ENCODE assay signal across 8 cellular contexts in the genomic region with DNA sequence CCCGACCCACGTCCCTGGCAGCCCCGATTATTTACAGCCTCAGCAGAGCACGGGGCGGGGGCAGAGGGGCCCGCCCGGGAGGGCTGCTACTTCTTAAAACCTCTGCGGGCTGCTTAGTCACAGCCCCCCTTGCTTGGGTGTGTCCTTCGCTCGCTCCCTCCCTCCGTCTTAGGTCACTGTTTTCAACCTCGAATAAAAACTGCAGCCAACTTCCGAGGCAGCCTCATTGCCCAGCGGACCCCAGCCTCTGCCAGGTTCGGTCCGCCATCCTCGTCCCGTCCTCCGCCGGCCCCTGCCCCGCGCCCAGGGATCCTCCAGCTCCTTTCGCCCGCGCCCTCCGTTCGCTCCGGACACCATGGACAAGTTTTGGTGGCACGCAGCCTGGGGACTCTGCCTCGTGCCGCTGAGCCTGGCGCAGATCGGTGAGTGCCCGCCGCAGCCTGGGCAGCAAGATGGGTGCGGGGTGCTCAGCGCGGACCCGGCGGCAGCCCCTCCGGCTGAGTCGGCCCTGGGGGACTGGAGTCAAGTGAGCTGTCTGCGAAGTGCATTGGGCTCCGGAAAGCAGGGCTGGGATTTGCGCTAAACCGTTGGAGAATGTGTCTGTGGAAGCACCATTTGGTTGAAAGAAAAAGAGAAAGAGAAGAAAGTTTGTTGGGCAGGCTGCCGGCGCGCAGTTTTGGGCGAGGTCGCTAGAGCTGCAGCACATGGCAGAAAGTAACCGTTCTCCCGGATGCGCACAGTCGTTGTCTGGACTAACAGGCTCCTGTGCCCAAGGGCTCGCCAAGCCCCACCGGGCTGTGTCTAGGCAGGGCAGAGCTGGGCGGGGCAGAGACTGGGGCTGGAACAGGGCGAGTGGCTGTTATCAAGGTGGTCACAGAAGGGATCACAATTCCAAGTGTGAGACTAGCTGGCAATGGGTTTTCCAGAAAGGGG. TPM values are rescaled to one million over a fixed set of nuclear protein-coding genes. Genes with fewer than 3 reads are reported as not detected.
DNase-seq lines count a peak whose midpoint lies in the region; ATAC-seq and TF ChIP-seq lines count a peak whose summit lies in the region.

A gene (plus strand): TSS at position 223 of the 933 bp plus-strand sequence. CDS start 133 bp downstream, at position 356.

- ATAC-seq in GM18907 (IDR thresholded peaks at IDR 0.05; ENCODE audit: unreplicated experiment) (peak; percentile 53), HG03565 (IDR thresholded peaks at IDR 0.05; ENCODE audit: unreplicated experiment) (peak; percentile 32), gastrocnemius medialis (peak; percentile 59)

- TF ChIP-seq CTCF in AG04450 (IDR thresholded peaks at IDR 0.05; ENCODE audit: low read depth, low read length) (no peak), hepatocyte (IDR thresholded peaks at IDR 0.05; ENCODE audit: poor library complexity) (no peak), gastrocnemius medialis (IDR thresholded peaks at IDR 0.05 in 4 of 5, conservative IDR thresholded peaks at IDR 0.05 in 1 of 5) (no peak)

- POLR2A ChIA-PET in AG04450 (lab: Yijun Ruan, JAX): interaction anchor here (0.7 to 2.6 kb wide), 17 partner anchors 10 to 212 kb away, joined by 3 to 15 read pairs (median 4); no protein-coding TSS in a partner anchor

- CTCF ChIA-PET in AG04450 (lab: Charles Lee): interaction anchor here (0.9 to 1.6 kb wide), 4 partner anchors 141 to 253 kb away, joined by 3 to 5 read pairs (median 4); no protein-coding TSS in a partner anchor

- no peaks in the 10 kb centered on the region for H3K36me3 ChIP-seq in hepatocyte (replicated peaks; ENCODE audit: insufficient read depth, low read depth)
- H3K36me3 ChIP-seq in gastrocnemius medialis: no peaks in the 10 kb centered on the region

- peak within 1 kb of the TSS; percentile 69 for H3K27ac ChIP-seq in AG04450 (ENCODE audit: low read depth, low read length)
- H3K27ac ChIP-seq in angular gyrus (ENCODE audit: low read depth, low read length): peak within 1 kb of the TSS; percentile 29
- peak within 1 kb of the TSS; percentile 45 for H3K27ac ChIP-seq in hepatocyte
- peak within 1 kb of the TSS; percentile 74 to 82 (median 78) for H3K27ac ChIP-seq in gastrocnemius medialis

- H3K4me3 Mint-ChIP-seq in T-helper 2 cell treated with Interferon-gamma antibody and Interleukin-4, amounts not matched to agents 5 μg/mL and 100 μg/mL, for 36 hours: peak within 1 kb of the TSS; percentile 91

- peak within 1 kb of the TSS; percentile 94 for H3K27ac Mint-ChIP-seq in T-helper 2 cell treated with Interferon-gamma antibody and Interleukin-4, amounts not matched to agents 5 μg/mL and 100 μg/mL, for 36 hours

- H4K20me1 ChIP-seq in hepatocyte (ENCODE audit: insufficient read depth, poor library complexity, severe bottlenecking): no peaks in the 10 kb centered on the region

- H2AFZ ChIP-seq in hepatocyte: peak within 1 kb of the TSS; percentile 80

- H3K9me3 Mint-ChIP-seq in T-helper 2 cell treated with Interferon-gamma antibody and Interleukin-4, amounts not matched to agents 5 μg/mL and 100 μg/mL, for 36 hours: no peaks in the 10 kb centered on the region

- intact Hi-C loops in gastrocnemius medialis (cut with DNase I; ENCODE audit: low total_unique reads): no loop called here

- no peaks in the 10 kb centered on the region for H3K79me2 ChIP-seq in hepatocyte

- in situ Hi-C loops in gastrocnemius medialis (cut with MboI; ENCODE audit: low sequenced_read_pairs in 4 of 4): loop anchor here in 1 of 4 donors (25.0 kb wide), 1 partner anchor 152 kb away; no protein-coding TSS in a partner anchor

- peaks cover 35% of the 10 kb centered on the region for H3K36me3 Mint-ChIP-seq in T-helper 2 cell treated with Interferon-gamma antibody and Interleukin-4, amounts not matched to agents 5 μg/mL and 100 μg/mL, for 36 hours (ENCODE audit: low read depth)

- H3K9me2 ChIP-seq in hepatocyte (replicated peaks; ENCODE audit: insufficient read depth): no peaks in the 10 kb centered on the region

- peaks cover 22% of the 10 kb centered on the region for H3K27me3 Mint-ChIP-seq in T-helper 2 cell treated with Interferon-gamma antibody and Interleukin-4, amounts not matched to agents 5 μg/mL and 100 μg/mL, for 36 hours (ENCODE audit: low read depth)

- TF ChIP-seq POLR2A in gastrocnemius medialis (IDR thresholded peaks at IDR 0.05): peak in 1 of 2 donors; percentile 55

- H3K4me2 ChIP-seq in hepatocyte: peak within 1 kb of the TSS; percentile 97

- H3K9me3 ChIP-seq in AG04450 (ENCODE audit: control insufficient read depth, insufficient read depth, low read length) (no peaks in the 10 kb centered on the region; the same call in 1 of the 2 replicates), hepatocyte (ENCODE audit: low read depth) (no peaks in the 10 kb centered on the region), gastrocnemius medialis (no peaks in the 10 kb centered on the region)

- 2% methylated on average over 58 of the region's 59 CpGs for WGBS in hepatocyte (ENCODE audit: low lambda C conversion rate, missing lambda C conversion rate)

- H3K4me1 Mint-ChIP-seq in T-helper 2 cell treated with Interferon-gamma antibody and Interleukin-4, amounts not matched to agents 5 μg/mL and 100 μg/mL, for 36 hours (ENCODE audit: low read depth): peaks cover 55% of the 10 kb centered on the region

- DNase-seq in AG04450 (ENCODE audit: low read depth, low spot score): peak; percentile 73
- DNase-seq in T-helper 2 cell treated with Interferon-gamma antibody and Interleukin-4, amounts not matched to agents 5 μg/mL and 100 μg/mL, for 36 hours (ENCODE audit: low spot score): peak; percentile 71
- peak; percentile 51 for DNase-seq in hepatocyte (ENCODE audit: low spot score)
- peak; percentile 35 to 57 for DNase-seq in gastrocnemius medialis
- no peak for DNase-seq in NCI-H128 (lab: John Stamatoyannopoulos, UW; ENCODE audit: unreplicated experiment)

- H3K4me1 ChIP-seq in hepatocyte (ENCODE audit: insufficient read depth): no peaks in the 10 kb centered on the region
- peaks cover 4 to 19% of the 10 kb centered on the region in 2 donors for H3K4me1 ChIP-seq in gastrocnemius medialis

- H3K27me3 ChIP-seq in AG04450 (ENCODE audit: control insufficient read depth, insufficient read depth, low read length): no peaks in the 10 kb centered on the region
- peaks cover 39% of the 10 kb centered on the region for H3K27me3 ChIP-seq in hepatocyte
- peaks cover 0 to 7% (median 0%) of the 10 kb centered on the region in 3 donors for H3K27me3 ChIP-seq in gastrocnemius medialis

- H3K4me3 ChIP-seq in AG04450 (ENCODE audit: low read depth, low read length) (peak within 1 kb of the TSS; percentile 98), hepatocyte (peak within 1 kb of the TSS; percentile 84), gastrocnemius medialis (peak within 1 kb of the TSS; percentile 74 to 85 (median 77))

RNA-seq across cellular contexts. Expression of the gene that starts here (rescaled TPM):
- polyA plus RNA-seq in AG04450 (2011; rRNA removed): 1,799 and 1,817 TPM in 2 replicates
- polyA minus RNA-seq in AG04450 (2011; rRNA and poly(A)+ RNA removed): 2,797 and 2,845 TPM in 2 replicates
- 17.5 and 23.4 TPM in 2 replicates for total RNA-seq in hepatocyte
- 13.7 and 29.5 TPM in 2 replicates for polyA plus RNA-seq in hepatocyte
- 10 to 100 TPM; 19.5 to 32.5 (median 29.2) TPM for total RNA-seq in gastrocnemius medialis

Comparison
In these comparisons a context has a peak if more than half of its experiments do, and no peak if none do; other contexts are left out.
1. RNA of the gene that starts here (polyA plus RNA-seq): 1,799 to 1,817 TPM in AG04450; 13.7 to 29.5 TPM in hepatocyte; every median in the first group is over 10 times any median in the second.
2. Peak in every context shown above with its lines, with median percentiles within 50 percentile points of each other: H3K27ac ChIP-seq, H3K4me3 ChIP-seq and ATAC-seq.